8 cellular contexts compared by ENCODE assay signal in genomic region chr5:82641362-82641988, GRCh38.
DNase-seq lines count a peak whose midpoint lies in the region; ATAC-seq lines count a peak whose summit lies in the region.

No MANE protein-coding gene starts in this region.

- H3K4me3 ChIP-seq in H7 (ENCODE audit: insufficient read depth, low read depth, low read length) = no peak overlapping the region

- H3K27me3 Mint-ChIP-seq in activated T-cell treated with anti-CD3 and anti-CD28 coated beads, Interleukin-2, amount 50 U/mL, for 72 hours (ENCODE audit: low read depth) = no peaks in the 10 kb centered on the region
- H3K27me3 Mint-ChIP-seq in activated T-cell treated with anti-CD3 and anti-CD28 coated beads, Interleukin-2, amount 50 U/mL, for 24 hours = no peaks in the 10 kb centered on the region

- no peaks in the 10 kb centered on the region for H3K9me3 Mint-ChIP-seq in activated T-cell treated with anti-CD3 and anti-CD28 coated beads, Interleukin-2, amount 50 U/mL, for 72 hours
- H3K9me3 Mint-ChIP-seq in activated T-cell treated with anti-CD3 and anti-CD28 coated beads, Interleukin-2, amount 50 U/mL, for 24 hours = no peaks in the 10 kb centered on the region

- no peak overlapping the region for H3K4me3 Mint-ChIP-seq in activated T-cell treated with anti-CD3 and anti-CD28 coated beads, Interleukin-2, amount 50 U/mL, for 72 hours
- no peak overlapping the region for H3K4me3 Mint-ChIP-seq in activated T-cell treated with anti-CD3 and anti-CD28 coated beads, Interleukin-2, amount 50 U/mL, for 24 hours

- H3K27me3 ChIP-seq in H7 (ENCODE audit: control insufficient read depth, insufficient read depth, low read length) (no peaks in the 10 kb centered on the region), layer of hippocampus (ENCODE audit: control insufficient read depth, insufficient read depth, low read length) (no peaks in the 10 kb centered on the region)

- peak in 1 of 2 donors; percentile 9 for DNase-seq in activated T-cell treated with anti-CD3 and anti-CD28 coated beads, Interleukin-2, amount 50 U/mL, for 72 hours
- no peak for DNase-seq in activated T-cell treated with anti-CD3 and anti-CD28 coated beads, Interleukin-2, amount 50 U/mL, for 24 hours
- DNase-seq in H7 (peak; percentile 43), M059J (ENCODE audit: low read depth) (peak; percentile 84), RPMI8226 (peak; percentile 90), cerebellum (ENCODE audit: low spot score) (peak; percentile 72)

- H3K27ac ChIP-seq in layer of hippocampus (ENCODE audit: low read depth, low read length) = peak overlapping the region; percentile 12
- H3K27ac ChIP-seq in temporal lobe (ENCODE audit: low read depth, low read length) = peak overlapping the region; percentile 45

- H3K36me3 ChIP-seq in H7 (replicated peaks; ENCODE audit: control insufficient read depth, insufficient read depth, low read length) = no peaks in the 10 kb centered on the region

- H3K4me1 Mint-ChIP-seq in activated T-cell treated with anti-CD3 and anti-CD28 coated beads, Interleukin-2, amount 50 U/mL, for 72 hours (ENCODE audit: low read depth) = peaks cover 4% of the 10 kb centered on the region
- peaks cover 3% of the 10 kb centered on the region for H3K4me1 Mint-ChIP-seq in activated T-cell treated with anti-CD3 and anti-CD28 coated beads, Interleukin-2, amount 50 U/mL, for 24 hours (ENCODE audit: low read depth)

- peak; percentile 60 to 73 for ATAC-seq in activated T-cell treated with anti-CD3 and anti-CD28 coated beads, Interleukin-2, amount 50 U/mL, for 72 hours (replicated peaks in 1 of 2)

- no peaks in the 10 kb centered on the region for H3K36me3 Mint-ChIP-seq in activated T-cell treated with anti-CD3 and anti-CD28 coated beads, Interleukin-2, amount 50 U/mL, for 72 hours (ENCODE audit: insufficient read depth in 2 of 2)
- no peaks in the 10 kb centered on the region for H3K36me3 Mint-ChIP-seq in activated T-cell treated with anti-CD3 and anti-CD28 coated beads, Interleukin-2, amount 50 U/mL, for 24 hours (ENCODE audit: low read depth)

- peak overlapping the region; percentile 11 for H3K27ac Mint-ChIP-seq in activated T-cell treated with anti-CD3 and anti-CD28 coated beads, Interleukin-2, amount 50 U/mL, for 72 hours
- H3K27ac Mint-ChIP-seq in activated T-cell treated with anti-CD3 and anti-CD28 coated beads, Interleukin-2, amount 50 U/mL, for 24 hours = no peak overlapping the region
